In the genomic region with DNA sequence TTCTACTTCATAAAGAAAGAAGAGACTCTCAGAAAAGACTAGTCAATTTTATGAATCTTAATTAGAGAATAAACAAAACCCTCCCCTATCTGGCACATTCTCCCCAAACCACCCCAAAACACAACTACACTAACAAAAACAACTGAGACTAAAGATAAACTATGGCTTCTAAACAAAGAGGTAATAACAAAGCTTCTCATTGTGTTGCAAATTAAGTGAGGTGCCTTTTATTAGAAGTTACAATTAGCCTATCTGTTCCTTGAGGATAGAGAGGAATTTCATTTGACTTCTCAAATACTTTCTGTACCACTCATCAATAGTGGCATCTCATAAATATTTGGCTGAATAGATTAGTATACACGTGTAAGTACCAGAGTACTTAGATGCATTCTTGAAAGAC, we compare ENCODE assay signal across 19 cellular contexts.
DNase-seq lines count a peak whose midpoint lies in the region; ATAC-seq and TF ChIP-seq lines count a peak whose summit lies in the region.
"Had no signal": no experiment of that assay in that cellular context is flagged by ENCODE, and none has a peak within 500 bp of the region (broad histone marks: within the 10 kb centered on the region; RNA-seq: fewer than 3 reads in every experiment).

No MANE protein-coding gene starts in this region.

- H4K20me1 ChIP-seq in OCI-LY3 (ENCODE audit: insufficient read depth, low read length): no peaks in the 10 kb centered on the region

- no peaks in the 10 kb centered on the region for H3K27me3 Mint-ChIP-seq in nephron progenitor cell (ENCODE audit: low read depth, poor library complexity)
- H3K27me3 Mint-ChIP-seq: CD4-positive, alpha-beta memory T cell had no signal

- H3K4me2 ChIP-seq in OCI-LY3 (ENCODE audit: low read length): no peak overlapping the region
- H3K4me2 ChIP-seq: A549 had no signal

- no peaks in the 10 kb centered on the region for H3K79me2 ChIP-seq in OCI-LY3 (ENCODE audit: low read length)

- H3K27me3 ChIP-seq in H7 (ENCODE audit: control insufficient read depth, insufficient read depth, low read length) (no peaks in the 10 kb centered on the region; the same call in 1 of the 2 replicates), OCI-LY3 (ENCODE audit: low read depth, low read length) (no peaks in the 10 kb centered on the region)
- H3K27me3 ChIP-seq: BE2C had no signal

- H2AFZ ChIP-seq in OCI-LY3 (ENCODE audit: low read depth, low read length): peak overlapping the region; percentile 5; the same call in 1 of the 2 replicates
- H2AFZ ChIP-seq: GM23248 had no signal

- no peak overlapping the region for H3K4me3 ChIP-seq in H7 (ENCODE audit: insufficient read depth, low read depth, low read length)
- no peak overlapping the region for H3K4me3 ChIP-seq in OCI-LY3 (ENCODE audit: low read length)
- H3K4me3 ChIP-seq: A549, GM23248, HAP-1, K562 had no signal

- no peak overlapping the region for H3K9ac ChIP-seq in OCI-LY3 (ENCODE audit: low read length)
- H3K9ac ChIP-seq: GM23248 had no signal

- H3K9me3 ChIP-seq in OCI-LY3 (ENCODE audit: insufficient read depth, low read length): 0 out of 2 replicates have a peak, but pooled peaks cover 4% of the 10 kb centered on the region
- H3K9me3 ChIP-seq: A549, BE2C, HAP-1 had no signal

- H3K4me3 Mint-ChIP-seq in nephron progenitor cell: no peak overlapping the region
- H3K4me3 Mint-ChIP-seq: CD4-positive, alpha-beta memory T cell; HFFc6 had no signal

- DNase-seq in H7 (peak; percentile 1), nephron progenitor cell (no peak), NAMALWA (ENCODE audit: low spot score) (no peak)
- DNase-seq: BE2C; CD4-positive, alpha-beta memory T cell; COR-L47; DMS153; DND-41; GF-D8; GM23248; HFFc6 had no signal

- H3K4me1 Mint-ChIP-seq in nephron progenitor cell: no peaks in the 10 kb centered on the region
- H3K4me1 Mint-ChIP-seq: CD4-positive, alpha-beta memory T cell had no signal

- H3K36me3 ChIP-seq in H7 (replicated peaks; ENCODE audit: control insufficient read depth, insufficient read depth, low read length): no peaks in the 10 kb centered on the region
- H3K36me3 ChIP-seq in OCI-LY3 (replicated peaks; ENCODE audit: low read depth, low read length): no peaks in the 10 kb centered on the region
- H3K36me3 ChIP-seq: BE2C, HAP-1 had no signal

- TF ChIP-seq CTCF in OCI-LY3 (IDR thresholded peaks at IDR 0.05; ENCODE audit: low read depth, low read length): no peak
- no peak for TF ChIP-seq CTCF in nephron progenitor cell (IDR thresholded peaks at IDR 0.05)

- ATAC-seq in HG02981 (IDR thresholded peaks at IDR 0.05; ENCODE audit: unreplicated experiment) (no peak), GM19351 (IDR thresholded peaks at IDR 0.05; ENCODE audit: unreplicated experiment) (no peak)
- ATAC-seq: A549, K562 had no signal

- H3K9me3 Mint-ChIP-seq in nephron progenitor cell: no peaks in the 10 kb centered on the region
- H3K9me3 Mint-ChIP-seq: HFFc6 had no signal

- H3K36me3 Mint-ChIP-seq in nephron progenitor cell (ENCODE audit: low read depth): no peaks in the 10 kb centered on the region
- H3K36me3 Mint-ChIP-seq: CD4-positive, alpha-beta memory T cell had no signal

- 0 out of 2 replicates have a peak, but pooled peaks cover 11% of the 10 kb centered on the region for H3K4me1 ChIP-seq in OCI-LY3 (ENCODE audit: low read length)
- H3K4me1 ChIP-seq: A549, BE2C had no signal

- peak overlapping the region; percentile 11 for H3K27ac Mint-ChIP-seq in nephron progenitor cell
- H3K27ac Mint-ChIP-seq: CD4-positive, alpha-beta memory T cell; HFFc6 had no signal

- no peak overlapping the region for H3K27ac ChIP-seq in OCI-LY3 (ENCODE audit: low read length)
- H3K27ac ChIP-seq: A549, C4-2B, GM23248, HL-60 had no signal
